In genomic region chr3:112958749-112959560, GRCh38 we compare ENCODE assay signal across 9 cellular contexts. TPM values are rescaled to one million over a fixed set of nuclear protein-coding genes. Genes with fewer than 3 reads are reported as not detected.
A peak's percentile ranks its signal among the peaks of the same experiment; 100 is the strongest.
DNase-seq lines count a peak whose midpoint lies in the region; ATAC-seq and TF ChIP-seq lines count a peak whose summit lies in the region.
"Had no signal": no experiment of that assay in that cellular context is flagged by ENCODE, and none has a peak within 500 bp of the region (broad histone marks: within the 10 kb centered on the region; RNA-seq: fewer than 3 reads in every experiment).

No MANE protein-coding gene starts in this region.

- H3K9me3 ChIP-seq in heart right ventricle: peaks cover 0 to 22% (median 0%) of the 10 kb centered on the region in 11 donors

- H3K27me3 Mint-ChIP-seq in activated naive CD8-positive, alpha-beta T cell treated with anti-CD3 and anti-CD28 coated beads, Interleukin-2, amount 10 ng/mL, durations not matched to agents 7 days and 5 days: no peaks in the 10 kb centered on the region
- peaks cover 8% of the 10 kb centered on the region for H3K27me3 Mint-ChIP-seq in HFFc6 (ENCODE audit: insufficient read depth)

- peak; percentile 87 for ATAC-seq in GM18870 (IDR thresholded peaks at IDR 0.05; ENCODE audit: unreplicated experiment)
- peak; percentile 77 for ATAC-seq in HG03095 (IDR thresholded peaks at IDR 0.05; ENCODE audit: unreplicated experiment)
- ATAC-seq in activated naive CD8-positive, alpha-beta T cell treated with anti-CD3 and anti-CD28 coated beads, Interleukin-2, amount 10 ng/mL, durations not matched to agents 7 days and 5 days (ENCODE audit: low read depth): no peak
- ATAC-seq in heart right ventricle: no peak

- POLR2A ChIA-PET in activated naive CD8-positive, alpha-beta T cell treated with anti-CD3 and anti-CD28 coated beads, Interleukin-2, amount 10 ng/mL, durations not matched to agents 7 days and 5 days (lab: Charles Lee): no interaction called here

- TF ChIP-seq CTCF in heart right ventricle (IDR thresholded peaks at IDR 0.05) (no peak), HFFc6 (IDR thresholded peaks at IDR 0.05) (no peak)

- peaks cover 0 to 10% (median 0%) of the 10 kb centered on the region in 7 donors for H3K27me3 ChIP-seq in heart right ventricle

- H3K4me3 Mint-ChIP-seq in activated naive CD8-positive, alpha-beta T cell treated with anti-CD3 and anti-CD28 coated beads, Interleukin-2, amount 10 ng/mL, durations not matched to agents 7 days and 5 days: peak overlapping the region; percentile 46
- H3K4me3 Mint-ChIP-seq in HFFc6: no peak overlapping the region

- peak; percentile 66 for DNase-seq in CD1c-positive myeloid dendritic cell (ENCODE audit: extremely low spot score)
- no peak for DNase-seq in activated naive CD8-positive, alpha-beta T cell treated with anti-CD3 and anti-CD28 coated beads, Interleukin-2, amount 10 ng/mL, durations not matched to agents 7 days and 5 days
- DNase-seq in heart right ventricle: no peak
- DNase-seq in HFFc6: no peak
- no peak for DNase-seq in NCI-H510A treated with DMSO at 0.1 percent for 48 hours (lab: John Stamatoyannopoulos, UW)
- no peak for DNase-seq in NK-92 (lab: John Stamatoyannopoulos, UW; ENCODE audit: unreplicated experiment)
- DNase-seq: Karpas-422 had no signal

- H3K36me3 Mint-ChIP-seq in activated naive CD8-positive, alpha-beta T cell treated with anti-CD3 and anti-CD28 coated beads, Interleukin-2, amount 10 ng/mL, durations not matched to agents 7 days and 5 days: peaks cover 46% of the 10 kb centered on the region
- H3K36me3 Mint-ChIP-seq in HFFc6 (ENCODE audit: low read depth): no peaks in the 10 kb centered on the region; the same call in 1 of the 2 replicates

- no peaks in the 10 kb centered on the region for H3K36me3 ChIP-seq in heart right ventricle

- 44 to 56% methylated on average over 6 of the region's 6 CpGs for WGBS in heart right ventricle, 2 donors

- H3K4me3 ChIP-seq in heart right ventricle: peak overlapping the region in 1 of 10 donors; percentile 24

- H3K4me1 ChIP-seq in heart right ventricle: peaks cover 0 to 14% (median 0%) of the 10 kb centered on the region in 9 donors

- H3K9me3 Mint-ChIP-seq in activated naive CD8-positive, alpha-beta T cell treated with anti-CD3 and anti-CD28 coated beads, Interleukin-2, amount 10 ng/mL, durations not matched to agents 7 days and 5 days: peaks cover 27% of the 10 kb centered on the region
- peaks cover 8% of the 10 kb centered on the region; the same call in 1 of the 2 replicates for H3K9me3 Mint-ChIP-seq in HFFc6

- intact Hi-C loops in heart right ventricle (cut with DNase I): loop anchor here in 1 of 10 donors (10.0 kb wide), 1 partner anchor 1046 kb away; no protein-coding TSS in a partner anchor

- H3K27ac ChIP-seq in heart right ventricle: peak overlapping the region in 1 of 10 donors; percentile 34

- H3K27ac Mint-ChIP-seq in activated naive CD8-positive, alpha-beta T cell treated with anti-CD3 and anti-CD28 coated beads, Interleukin-2, amount 10 ng/mL, durations not matched to agents 7 days and 5 days: no peak overlapping the region
- H3K27ac Mint-ChIP-seq in HFFc6: no peak overlapping the region

- peaks cover 2% of the 10 kb centered on the region for H3K4me1 Mint-ChIP-seq in activated naive CD8-positive, alpha-beta T cell treated with anti-CD3 and anti-CD28 coated beads, Interleukin-2, amount 10 ng/mL, durations not matched to agents 7 days and 5 days
- no peaks in the 10 kb centered on the region for H3K4me1 Mint-ChIP-seq in HFFc6 (ENCODE audit: low read depth)

RNA-seq across cellular contexts. Expression of gene CD200R1, which starts 15.9 kb away (rescaled TPM):
- total RNA-seq in activated naive CD8-positive, alpha-beta T cell treated with anti-CD3 and anti-CD28 coated beads, Interleukin-2, amount 10 ng/mL, durations not matched to agents 7 days and 5 days: 10 to 100 TPM; 11.4 to 11.6 TPM
- 1 to 10 TPM in 4 of 10 donors, under 1 TPM in 6; 0.13 to 2.6 (median 0.52) TPM for total RNA-seq in heart right ventricle
- under 1 TPM; 0.07 to 0.16 TPM for polyA plus RNA-seq in heart right ventricle
- total RNA-seq in HFFc6 (2021; fragmentation: NEBNext Ultra II Directional; extraction: Animal tissue kit (Norgen Biotek cat#: 25700)): not detected

RNA-seq across cellular contexts. Expression of gene GTPBP8, which starts 31.8 kb away (rescaled TPM):
- total RNA-seq in activated naive CD8-positive, alpha-beta T cell treated with anti-CD3 and anti-CD28 coated beads, Interleukin-2, amount 10 ng/mL, durations not matched to agents 7 days and 5 days: 10 to 100 TPM; 26.5 to 26.6 TPM
- 10 to 100 TPM; 19.7 to 31.3 (median 26.3) TPM for total RNA-seq in heart right ventricle
- 10 to 100 TPM in 1 of 2 donors, 1 to 10 TPM in 1; 4.7 to 16.1 TPM for polyA plus RNA-seq in heart right ventricle
- total RNA-seq in HFFc6 (2021; fragmentation: NEBNext Ultra II Directional; extraction: Animal tissue kit (Norgen Biotek cat#: 25700)): 10 to 100 TPM; 12.3 to 16.8 (median 14.8) TPM

Comparison
In these comparisons a context has a peak if more than half of its experiments do, and no peak if none do; other contexts are left out.
1. ATAC-seq: peak in GM18870 (single experiment) and HG03095 (single experiment); none in activated naive CD8-positive, alpha-beta T cell treated with anti-CD3 and anti-CD28 coated beads, Interleukin-2, amount 10 ng/mL, durations not matched to agents 7 days and 5 days (single experiment) and heart right ventricle (0 of 8).